9 cellular contexts compared by ENCODE assay signal in the genomic region with DNA sequence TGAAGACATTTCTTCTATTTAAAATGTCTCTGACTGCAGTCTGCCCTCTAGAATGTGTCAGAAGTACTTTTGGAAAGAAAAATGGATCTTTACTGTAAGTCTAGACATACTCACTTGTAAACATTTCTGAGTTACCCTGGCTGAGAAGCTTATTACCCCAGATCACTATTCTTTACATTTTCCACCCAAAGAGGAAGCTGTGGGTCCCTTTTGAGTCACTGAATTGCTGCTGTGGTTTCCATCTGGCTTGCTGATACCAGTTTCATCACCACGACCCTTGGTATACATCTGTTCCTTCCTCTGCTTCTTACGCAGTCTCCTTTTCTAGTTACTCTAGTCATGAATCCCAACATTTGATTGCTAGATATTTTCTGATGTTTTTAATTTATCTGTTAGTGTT. TPM values are rescaled to one million over a fixed set of nuclear protein-coding genes. Genes with fewer than 3 reads are reported as not detected.
DNase-seq lines count a peak whose midpoint lies in the region; ATAC-seq lines count a peak whose summit lies in the region.
"Had no signal": no experiment of that assay in that cellular context is flagged by ENCODE, and none has a peak within 500 bp of the region (broad histone marks: within the 10 kb centered on the region; RNA-seq: fewer than 3 reads in every experiment).

No MANE protein-coding gene starts in this region.

- peak; percentile 20 for DNase-seq in activated gamma-delta T cell treated with Interleukin-2 at 50 U/mL for 16 hours
- no peak for DNase-seq in activated gamma-delta T cell (lab: John Stamatoyannopoulos, UW)
- peak in 1 of 3 donors; percentile 10 for DNase-seq in T-helper 17 cell
- no peak for DNase-seq in memory B cell (ENCODE audit: low spot score in 2 of 2)
- DNase-seq in cerebellar cortex (ENCODE audit: low spot score) = no peak
- DNase-seq in HCEC 1CT = no peak
- no peak for DNase-seq in DMS114 treated with DMSO at 0.1 percent for 48 hours (lab: John Stamatoyannopoulos, UW; ENCODE audit: unreplicated experiment)

- H3K27ac Mint-ChIP-seq in T-helper 17 cell (peak overlapping the region; percentile 90), memory B cell (no peak overlapping the region)

- H3K4me3 Mint-ChIP-seq in T-helper 17 cell (no peak overlapping the region), memory B cell (no peak overlapping the region)

- ATAC-seq in HG03045 (IDR thresholded peaks at IDR 0.05; ENCODE audit: unreplicated experiment) = peak; percentile 93
- ATAC-seq in T-helper 17 cell = peak; percentile 96
- peak; percentile 83 for ATAC-seq in memory B cell (ENCODE audit: low read depth)

- H3K27me3 Mint-ChIP-seq in T-helper 17 cell (no peaks in the 10 kb centered on the region), memory B cell (peaks cover 20% of the 10 kb centered on the region)

- H3K4me1 Mint-ChIP-seq in T-helper 17 cell (peaks cover 17% of the 10 kb centered on the region), memory B cell (peaks cover 7% of the 10 kb centered on the region)

- no peaks in the 10 kb centered on the region for H3K36me3 Mint-ChIP-seq in T-helper 17 cell (ENCODE audit: low read depth)
- H3K36me3 Mint-ChIP-seq in memory B cell = no peaks in the 10 kb centered on the region

- H3K9me3 ChIP-seq in T-helper 17 cell (ENCODE audit: control insufficient read depth, low read length, poor library complexity, severe bottlenecking) = no peaks in the 10 kb centered on the region
- H3K9me3 ChIP-seq: SJSA1 had no signal

- H3K9me3 Mint-ChIP-seq in memory B cell = peaks cover 2% of the 10 kb centered on the region

RNA-seq across cellular contexts. Expression of a gene that starts 20.2 kb away (rescaled TPM):
- total RNA-seq in T-helper 17 cell = under 1 TPM in 1 of 2 donors, not detected in 1; 0.22 TPM
- total RNA-seq: SJSA1 had no signal

RNA-seq across cellular contexts. Expression of a gene that starts 37.3 kb away (rescaled TPM):
- total RNA-seq in T-helper 17 cell = not detected
- total RNA-seq: SJSA1 had no signal

RNA-seq across cellular contexts. Expression of a gene that starts 47.6 kb away (rescaled TPM):
- total RNA-seq in T-helper 17 cell = 1 to 10 TPM in 1 of 2 donors, under 1 TPM in 1; 0.73 to 2.0 TPM
- total RNA-seq: SJSA1 had no signal
